Comparison of ENCODE assay signal across 8 cellular contexts in the genomic region with DNA sequence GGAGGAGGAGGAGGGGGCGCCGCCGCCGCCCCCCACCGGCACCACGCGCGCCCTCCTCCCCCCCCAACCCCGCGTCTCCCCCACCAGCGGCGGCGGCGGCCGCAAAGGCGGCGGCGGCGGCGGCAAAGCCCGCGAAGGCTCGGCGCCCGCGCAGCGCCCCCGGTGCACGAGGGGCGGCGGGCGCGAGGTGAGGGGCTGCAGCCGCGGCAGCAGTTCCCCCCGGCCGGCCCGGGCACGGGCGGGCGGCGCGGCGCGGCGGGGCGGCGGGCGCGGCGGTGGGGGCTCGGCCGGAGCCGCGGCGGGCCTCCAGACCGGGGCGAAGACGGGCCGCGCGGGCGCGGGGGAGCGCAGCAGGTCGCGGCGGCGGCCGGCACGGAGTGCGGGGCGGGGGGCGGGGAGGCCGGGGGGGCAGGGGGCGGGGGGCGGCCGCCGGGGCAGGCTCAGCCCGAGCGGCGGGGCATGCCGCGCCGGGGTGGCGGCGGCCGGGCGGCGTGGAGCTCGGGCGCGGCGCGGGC. TPM values are rescaled to one million over a fixed set of nuclear protein-coding genes. Genes with fewer than 3 reads are reported as not detected.
DNase-seq lines count a peak whose midpoint lies in the region; ATAC-seq and TF ChIP-seq lines count a peak whose summit lies in the region.

No MANE protein-coding gene starts in this region.

- H3K36me3 Mint-ChIP-seq in T-helper 17 cell (ENCODE audit: low read depth): peaks cover 5% of the 10 kb centered on the region
- peaks cover 27 to 30% of the 10 kb centered on the region in 2 donors for H3K36me3 Mint-ChIP-seq in stimulated activated naive B cell treated with anti-CD40 and anti-IgM and Interleukin-4, amounts not matched to agents 10 μg/mL and 1 μg/mL and 100 μg/mL, for 72 hours

- ATAC-seq in T-helper 17 cell (no peak), HG03097 (IDR thresholded peaks at IDR 0.05; ENCODE audit: low FRiP score, unreplicated experiment) (no peak)
- ATAC-seq in stimulated activated naive B cell treated with anti-CD40 and anti-IgM and Interleukin-4, amounts not matched to agents 10 μg/mL and 1 μg/mL and 100 μg/mL, for 72 hours (replicated peaks): no peak

- H3K27me3 ChIP-seq in left ventricle myocardium inferior (ENCODE audit: low read depth): no peaks in the 10 kb centered on the region

- H3K4me1 Mint-ChIP-seq in T-helper 17 cell: peaks cover 63% of the 10 kb centered on the region
- peaks cover 47 to 73% of the 10 kb centered on the region in 2 donors for H3K4me1 Mint-ChIP-seq in stimulated activated naive B cell treated with anti-CD40 and anti-IgM and Interleukin-4, amounts not matched to agents 10 μg/mL and 1 μg/mL and 100 μg/mL, for 72 hours

- peak; percentile 60 for DNase-seq in NK-92 treated with Interleukin-12 subunit alpha and Interleukin-12 subunit beta, amount 100 ng/mL, for 24 hours (lab: John Stamatoyannopoulos, UW)
- DNase-seq in NK-92 (lab: John Stamatoyannopoulos, UW; ENCODE audit: unreplicated experiment) (no peak), T-helper 17 cell (no peak), left ventricle myocardium inferior (no peak), NCI-H2081 treated with DMSO at 0.1 percent for 48 hours (lab: John Stamatoyannopoulos, UW) (no peak), CD1c-positive myeloid dendritic cell (ENCODE audit: extremely low spot score) (no peak)
- DNase-seq in stimulated activated naive B cell treated with anti-CD40 and anti-IgM and Interleukin-4, amounts not matched to agents 10 μg/mL and 1 μg/mL and 100 μg/mL, for 72 hours: no peak

- peaks cover 9% of the 10 kb centered on the region for H3K9me3 ChIP-seq in T-helper 17 cell (ENCODE audit: control insufficient read depth, low read length, poor library complexity, severe bottlenecking)
- no peaks in the 10 kb centered on the region for H3K9me3 ChIP-seq in left ventricle myocardium inferior (replicated peaks)

- peak overlapping the region; percentile 93 for H3K4me3 Mint-ChIP-seq in T-helper 17 cell
- H3K4me3 Mint-ChIP-seq in stimulated activated naive B cell treated with anti-CD40 and anti-IgM and Interleukin-4, amounts not matched to agents 10 μg/mL and 1 μg/mL and 100 μg/mL, for 72 hours: peak overlapping the region; percentile 82 to 86

- H3K4me3 ChIP-seq in left ventricle myocardium inferior: peak overlapping the region; percentile 87

- no peak for TF ChIP-seq CTCF in left ventricle myocardium inferior (IDR thresholded peaks at IDR 0.05; ENCODE audit: borderline replicate concordance)

- H3K9me3 Mint-ChIP-seq in stimulated activated naive B cell treated with anti-CD40 and anti-IgM and Interleukin-4, amounts not matched to agents 10 μg/mL and 1 μg/mL and 100 μg/mL, for 72 hours: no peaks in the 10 kb centered on the region

- H3K27ac ChIP-seq in left ventricle myocardium inferior (replicated peaks): peak overlapping the region; percentile 100

- H3K27ac Mint-ChIP-seq in T-helper 17 cell: peak overlapping the region; percentile 100
- peak overlapping the region; percentile 96 for H3K27ac Mint-ChIP-seq in stimulated activated naive B cell treated with anti-CD40 and anti-IgM and Interleukin-4, amounts not matched to agents 10 μg/mL and 1 μg/mL and 100 μg/mL, for 72 hours

- intact Hi-C loops in left ventricle myocardium inferior (cut with micrococcal nuclease): loop anchor here (2.0 to 10.0 kb wide), 2 partner anchors 111 to 375 kb away; no protein-coding TSS in a partner anchor

- H3K27me3 Mint-ChIP-seq in T-helper 17 cell: no peaks in the 10 kb centered on the region
- no peaks in the 10 kb centered on the region for H3K27me3 Mint-ChIP-seq in stimulated activated naive B cell treated with anti-CD40 and anti-IgM and Interleukin-4, amounts not matched to agents 10 μg/mL and 1 μg/mL and 100 μg/mL, for 72 hours

- peaks cover 46% of the 10 kb centered on the region for H3K36me3 ChIP-seq in left ventricle myocardium inferior

- H3K4me1 ChIP-seq in left ventricle myocardium inferior: peaks cover 81% of the 10 kb centered on the region

RNA-seq across cellular contexts. Expression of a gene that starts 0.4 kb away (rescaled TPM):
- 100 to 1,000 TPM; 463 to 482 TPM for total RNA-seq in T-helper 17 cell
- 126 TPM for total RNA-seq in left ventricle myocardium inferior
